Comparison of ENCODE assay signal across 1 cellular context in genomic region chr5:127875235-127876021, GRCh38.
TF ChIP-seq lines count a peak whose summit lies in the region.

No MANE protein-coding gene starts in this region.

TF ChIP-seq in GM12878, 131 proteins besides CTCF, POLR2A, EP300 and RAD21 (continued from another document and continues in another):
- no peak for TF ChIP-seq PRDM15 (CRISPR knock-in tag; IDR thresholded peaks at IDR 0.05)
- no peak for TF ChIP-seq BCL11A (IDR thresholded peaks at IDR 0.05; ENCODE audit: low read depth, low read length)
- no peak for TF ChIP-seq MTA3 (IDR thresholded peaks at IDR 0.05; ENCODE audit: borderline replicate concordance, low read length)
- TF ChIP-seq ZNF687 (IDR thresholded peaks at IDR 0.05): peak; percentile 42; the same call in 1 of the 2 replicates
- TF ChIP-seq POLR2AphosphoS5 (IDR thresholded peaks at IDR 0.05; ENCODE audit: low read length): no peak
- no peak for TF ChIP-seq HSF1 (IDR thresholded peaks at IDR 0.05; ENCODE audit: low read depth, low read length)
- TF ChIP-seq SUPT20H (IDR thresholded peaks at IDR 0.05; ENCODE audit: borderline replicate concordance, control insufficient read depth, low read depth, low read length): no peak
- TF ChIP-seq ZZZ3 (IDR thresholded peaks at IDR 0.05; ENCODE audit: control insufficient read depth, insufficient read length, low read depth): no peak
- TF ChIP-seq FOXM1 (IDR thresholded peaks at IDR 0.05; ENCODE audit: low read depth, low read length): no peak
- TF ChIP-seq BCLAF1 (IDR thresholded peaks at IDR 0.05): no peak
- 0 out of 2 replicates have a peak, but pooled peaks have one; percentile 31 for TF ChIP-seq LARP7 (IDR thresholded peaks at IDR 0.05)
- no peak for TF ChIP-seq TCF3 (IDR thresholded peaks at IDR 0.05; ENCODE audit: borderline replicate concordance, insufficient read depth, low read depth, low read length)
- no peak for TF ChIP-seq CHD4 (IDR thresholded peaks at IDR 0.05)
- peak; percentile 38; the same call in 1 of the 2 replicates for TF ChIP-seq DPF2 (IDR thresholded peaks at IDR 0.05)
- TF ChIP-seq BMI1 (IDR thresholded peaks at IDR 0.05; ENCODE audit: borderline replicate concordance): no peak
- TF ChIP-seq RELB (IDR thresholded peaks at IDR 0.05; ENCODE audit: low read depth): peak; percentile 41
- peak; percentile 25 for TF ChIP-seq PBX3 (IDR thresholded peaks at IDR 0.05; ENCODE audit: insufficient replicate concordance, low read depth, low read length)
- TF ChIP-seq EED (IDR thresholded peaks at IDR 0.05; ENCODE audit: low read depth): peak; percentile 70
- no peak for TF ChIP-seq HDAC6 (IDR thresholded peaks at IDR 0.05; ENCODE audit: unreplicated experiment)
- no peak for TF ChIP-seq ELK1 (IDR thresholded peaks at IDR 0.05; ENCODE audit: low read depth, low read length)
- no peak for TF ChIP-seq ZBTB40 (IDR thresholded peaks at IDR 0.05; ENCODE audit: borderline replicate concordance)
- no peak for TF ChIP-seq ZNF217 (IDR thresholded peaks at IDR 0.05)
- TF ChIP-seq CBX5 (IDR thresholded peaks at IDR 0.05; ENCODE audit: low read depth): no peak
- TF ChIP-seq ATF7 (IDR thresholded peaks at IDR 0.05; ENCODE audit: low read depth): peak; percentile 20; the same call in 1 of the 2 replicates
- no peak for TF ChIP-seq STAT3 (IDR thresholded peaks at IDR 0.05; ENCODE audit: low read depth, low read length)
- TF ChIP-seq MTA2 (IDR thresholded peaks at IDR 0.05; ENCODE audit: low read depth): peak; percentile 45
- no peak for TF ChIP-seq STAT1 (conservative IDR thresholded peaks at IDR 0.05)
- TF ChIP-seq IKZF1 (conservative IDR thresholded peaks at IDR 0.05): peak; percentile 70
- TF ChIP-seq MYC (IDR thresholded peaks at IDR 0.05; ENCODE audit: insufficient read depth, insufficient read length, insufficient replicate concordance, low read length, severe bottlenecking): no peak
- no peak for TF ChIP-seq JUNB (IDR thresholded peaks at IDR 0.05)
- no peak for TF ChIP-seq ATF3 (IDR thresholded peaks at IDR 0.05; ENCODE audit: borderline replicate concordance, extremely low read depth, low read depth, low read length)
- TF ChIP-seq BHLHE40 (IDR thresholded peaks at IDR 0.05; ENCODE audit: borderline replicate concordance in 1 of 2, low read depth in 2 of 2, low read length in 1 of 2): peak in 1 of 2 experiments; percentile 60; a peak in 1 of 4 replicates
- TF ChIP-seq MXI1 (IDR thresholded peaks at IDR 0.05; ENCODE audit: low read depth, low read length): no peak
- no peak for TF ChIP-seq EZH2 (IDR thresholded peaks at IDR 0.05; ENCODE audit: borderline replicate concordance, control insufficient read depth, low read depth, low read length)
- no peak for TF ChIP-seq EGR1 (IDR thresholded peaks at IDR 0.05; ENCODE audit: borderline replicate concordance in 1 of 2, low read depth in 2 of 2, low read length in 2 of 2)
- TF ChIP-seq CEBPB (IDR thresholded peaks at IDR 0.05; ENCODE audit: borderline replicate concordance in 1 of 2, low read depth in 2 of 2, low read length in 2 of 2): no peak
- no peak for TF ChIP-seq SIN3A (IDR thresholded peaks at IDR 0.05; ENCODE audit: low read depth, low read length)
